In genomic region chr5:95818181-95819147, GRCh38 we compare ENCODE assay signal across 7 cellular contexts. TPM values are rescaled to one million over a fixed set of nuclear protein-coding genes. Genes with fewer than 3 reads are reported as not detected.
DNase-seq lines count a peak whose midpoint lies in the region; ATAC-seq and TF ChIP-seq lines count a peak whose summit lies in the region.

No MANE protein-coding gene starts in this region.

- intact Hi-C loops in testis (cut with DNase I; ENCODE audit: low total_unique reads) = no loop called here

- DNase-seq in right atrium auricular region (ENCODE audit: low spot score) (no peak), NCI-H1048 (lab: John Stamatoyannopoulos, UW) (no peak), testis (no peak)
- peak in 4 of 6 experiments; percentile 4 to 14 (median 10) for DNase-seq in stimulated activated naive CD4-positive, alpha-beta T cell (lab: John Stamatoyannopoulos, UW)

- peaks cover 43% of the 10 kb centered on the region for H3K36me3 ChIP-seq in right atrium auricular region
- no peaks in the 10 kb centered on the region for H3K36me3 ChIP-seq in testis (ENCODE audit: low read depth, missing control alignments)

- H3K4me3 ChIP-seq in WI38 (ENCODE audit: low read depth, low read length) (peak overlapping the region; percentile 15; the same call in 1 of the 2 replicates), right atrium auricular region (peak overlapping the region; percentile 5 to 7), testis (no peak overlapping the region)

- H3K4me1 ChIP-seq in right atrium auricular region (peaks cover 0 to 56% of the 10 kb centered on the region in 2 donors), testis (peaks cover 15% of the 10 kb centered on the region)

- H3K27me3 ChIP-seq in right atrium auricular region = no peaks in the 10 kb centered on the region
- H3K27me3 ChIP-seq in testis = no peaks in the 10 kb centered on the region

- TF ChIP-seq CTCF in WI38 (IDR thresholded peaks at IDR 0.05; ENCODE audit: low read depth, low read length) (no peak), right atrium auricular region (IDR thresholded peaks at IDR 0.05) (no peak), testis (IDR thresholded peaks at IDR 0.05) (no peak)

- H3K27ac ChIP-seq in right atrium auricular region = peak overlapping the region; percentile 65 to 67
- no peak overlapping the region for H3K27ac ChIP-seq in testis

- peak; percentile 18 for ATAC-seq in HG02759 (IDR thresholded peaks at IDR 0.05; ENCODE audit: unreplicated experiment)
- ATAC-seq in GM18517 (IDR thresholded peaks at IDR 0.05; ENCODE audit: unreplicated experiment) = no peak

- H3K9me3 ChIP-seq in right atrium auricular region (no peaks in the 10 kb centered on the region), testis (no peaks in the 10 kb centered on the region)

- 82 to 83% methylated on average over 14 of the region's 14 CpGs for WGBS in testis, 2 donors

- no peak for TF ChIP-seq POLR2A in testis (IDR thresholded peaks at IDR 0.05)

RNA-seq across cellular contexts. Expression of gene GLRX, which starts 4.1 kb away (rescaled TPM):
- total RNA-seq in right atrium auricular region = 100 to 1,000 TPM; 151 to 173 TPM
- total RNA-seq in testis = 1 to 10 TPM; 4.5 to 5.4 TPM
- polyA plus RNA-seq in testis (ENCODE audit: insufficient read depth, low read depth, low replicate concordance) = 15.0 TPM

Comparison
In these comparisons a context has a peak if more than half of its experiments do, and no peak if none do; other contexts are left out.
1. H3K4me3 ChIP-seq: peak in WI38 (single experiment) and right atrium auricular region (2 of 2); none in testis (0 of 2).
2. DNase-seq: peak in stimulated activated naive CD4-positive, alpha-beta T cell (4 of 6); none in right atrium auricular region (single experiment), NCI-H1048 (single experiment) and testis (single experiment).
3. H3K27ac ChIP-seq: peak in right atrium auricular region (2 of 2); none in testis (0 of 2).
4. RNA of gene GLRX, which starts 4.1 kb away (total RNA-seq): 151 to 173 TPM in right atrium auricular region; 4.5 to 5.4 TPM in testis; every median in the first group is over 10 times any median in the second.